In the genomic region with DNA sequence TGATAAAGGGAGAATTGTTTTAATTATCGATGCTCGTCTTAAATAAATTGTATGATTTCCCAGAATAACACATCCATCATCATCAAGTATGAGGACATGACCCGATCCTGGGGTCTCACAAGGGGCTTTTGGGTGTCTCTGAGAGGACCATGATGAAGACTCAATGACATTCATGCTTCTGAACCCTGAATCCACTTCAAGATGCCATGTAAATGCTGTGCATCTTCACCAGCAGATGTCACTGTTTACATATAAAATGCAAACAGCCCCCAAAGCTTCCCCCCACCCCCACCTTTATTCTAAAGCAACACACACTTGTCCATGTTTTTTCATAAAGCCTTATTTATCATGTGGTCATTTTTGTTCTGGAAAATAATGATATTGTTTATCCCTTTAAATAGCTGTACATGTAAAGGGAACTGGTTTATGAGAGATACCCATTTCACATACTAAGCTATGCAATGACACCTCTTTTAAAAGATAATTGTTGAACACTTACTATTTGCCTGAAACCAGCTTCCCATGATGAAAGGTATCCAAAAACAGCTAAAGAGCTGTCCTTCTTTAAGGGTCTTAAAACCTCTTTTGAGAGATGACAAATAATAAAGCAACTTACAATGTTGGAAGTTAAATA, we compare ENCODE assay signal across 10 cellular contexts.
DNase-seq lines count a peak whose midpoint lies in the region; ATAC-seq, FAIRE-seq and TF ChIP-seq lines count a peak whose summit lies in the region.
"Had no signal": no experiment of that assay in that cellular context is flagged by ENCODE, and none has a peak within 500 bp of the region (broad histone marks: within the 10 kb centered on the region; RNA-seq: fewer than 3 reads in every experiment).

No MANE protein-coding gene starts in this region.

- H3K27ac ChIP-seq in keratinocyte (ENCODE audit: control insufficient read depth, insufficient read depth, low read length), result no peak overlapping the region
- H3K27ac ChIP-seq: SJSA1 had no signal

- peaks cover 5% of the 10 kb centered on the region for H3K27me3 Mint-ChIP-seq in Caco-2 (ENCODE audit: insufficient read depth, unreplicated experiment)

- BruUV-seq in Caco-2 (replicated peaks; lab: Mats Ljungman, UMichigan), result no TSS peak

- intact Hi-C loops in Caco-2 (cut with micrococcal nuclease; ENCODE audit: unreplicated experiment), result loop anchor here (1.0 to 10.0 kb wide), 4 partner anchors 184 to 426 kb away; no protein-coding TSS in a partner anchor

- no peak overlapping the region for H3K27ac Mint-ChIP-seq in Caco-2 (ENCODE audit: unreplicated experiment)

- TF ChIP-seq CTCF in Caco-2 (IDR thresholded peaks at IDR 0.05; ENCODE audit: insufficient read depth in 1 of 2, low read depth in 1 of 2, low read length in 1 of 2, severe bottlenecking in 1 of 2, unreplicated experiment in 1 of 2) (peak; percentile 67 to 68), HFF-Myc (IDR thresholded peaks at IDR 0.05; ENCODE audit: low read depth, low read length, missing control alignments) (peak; percentile 64), keratinocyte (optimal IDR thresholded peaks at IDR 0.05 in 1 of 3, IDR thresholded peaks at IDR 0.05 in 1 of 3, conservative IDR thresholded peaks at IDR 0.05 in 1 of 3; ENCODE audit: extremely low read depth in 1 of 3, insufficient read depth in 2 of 3, low read length in 3 of 3) (peak; percentile 29 to 55 (median 48))

- no peak for FAIRE-seq in keratinocyte (lab: Jason Lieb, UNC)

- no peaks in the 10 kb centered on the region for H3K27me3 ChIP-seq in Caco-2 (replicated peaks; ENCODE audit: control insufficient read depth, insufficient read depth, low read length)
- no peaks in the 10 kb centered on the region for H3K27me3 ChIP-seq in keratinocyte (ENCODE audit: control insufficient read depth, extremely low read depth, insufficient read depth, low read length)
- H3K27me3 ChIP-seq: SJSA1 had no signal

- POLR2A ChIA-PET in Caco-2 (lab: Charles Lee), result no interaction called here

- no peak for ATAC-seq in GM18519 (IDR thresholded peaks at IDR 0.05; ENCODE audit: low FRiP score, unreplicated experiment)
- no peak for ATAC-seq in GM21737 (IDR thresholded peaks at IDR 0.05; ENCODE audit: unreplicated experiment)

- H2AFZ ChIP-seq in keratinocyte (ENCODE audit: control insufficient read depth, low read length), result no peak overlapping the region

- H3K4me1 Mint-ChIP-seq in Caco-2 (ENCODE audit: low read depth, unreplicated experiment), result no peaks in the 10 kb centered on the region

- H3K4me1 ChIP-seq in Caco-2 (no peaks in the 10 kb centered on the region), keratinocyte (ENCODE audit: control insufficient read depth, extremely low read depth, insufficient read depth, low read length) (no peaks in the 10 kb centered on the region)

- H3K36me3 ChIP-seq in Caco-2 (ENCODE audit: control insufficient read depth, insufficient read depth, low read length) (no peaks in the 10 kb centered on the region), keratinocyte (ENCODE audit: control insufficient read depth in 2 of 2, extremely low read depth in 1 of 2, insufficient read depth in 2 of 2, low read length in 2 of 2) (no peaks in the 10 kb centered on the region)
- H3K36me3 ChIP-seq: SJSA1 had no signal

- no peaks in the 10 kb centered on the region for H3K36me3 Mint-ChIP-seq in Caco-2 (ENCODE audit: insufficient read depth, unreplicated experiment)

- no peak overlapping the region for H3K9ac ChIP-seq in keratinocyte (ENCODE audit: control insufficient read depth, extremely low read depth, insufficient read depth, low read length)

- H3K9me3 ChIP-seq in Caco-2, result no peaks in the 10 kb centered on the region
- H3K9me3 ChIP-seq in keratinocyte (ENCODE audit: control insufficient read depth, low read depth, low read length), result no peaks in the 10 kb centered on the region
- H3K9me3 ChIP-seq: SJSA1 had no signal

- no peak overlapping the region for H3K4me2 ChIP-seq in keratinocyte (ENCODE audit: control insufficient read depth, extremely low read depth, insufficient read depth, low read depth, low read length)

- peaks cover 4% of the 10 kb centered on the region for H3K9me3 Mint-ChIP-seq in Caco-2 (ENCODE audit: unreplicated experiment)

- DNase-seq in Caco-2, result peak in 1 of 2 experiments; percentile 25
- no peak for DNase-seq in HFF-Myc (ENCODE audit: extremely low read depth, low read depth)
- peak; percentile 4 for DNase-seq in amniotic epithelial cell (ENCODE audit: low read depth)
- DNase-seq in keratinocyte (ENCODE audit: low read depth, low spot score), result no peak
- DNase-seq in OCI-M2 (lab: John Stamatoyannopoulos, UW; ENCODE audit: unreplicated experiment), result no peak
- DNase-seq in activated naive CD4-positive, alpha-beta T cell (lab: John Stamatoyannopoulos, UW), result no peak
- DNase-seq: left cardiac atrium had no signal

- H4K20me1 ChIP-seq in keratinocyte (ENCODE audit: control insufficient read depth, extremely low read depth, insufficient read depth, low read length), result no peaks in the 10 kb centered on the region

- H3K4me3 ChIP-seq in Caco-2 (ENCODE audit: low read depth, low read length), result no peak overlapping the region
- H3K4me3 ChIP-seq in HFF-Myc (replicated peaks; ENCODE audit: low read depth, low read length), result no peak overlapping the region
- no peak overlapping the region for H3K4me3 ChIP-seq in keratinocyte (ENCODE audit: control insufficient read depth in 2 of 3, extremely low read depth in 1 of 3, insufficient read depth in 2 of 3, low read depth in 1 of 3, low read length in 3 of 3)
- H3K4me3 ChIP-seq: SJSA1 had no signal

- no peaks in the 10 kb centered on the region for H3K9me1 ChIP-seq in keratinocyte (ENCODE audit: control insufficient read depth, extremely low read depth, insufficient read depth, low read length)

- CTCF ChIA-PET in Caco-2 (lab: Charles Lee), result interaction anchor here (0.6 to 2.2 kb wide), 11 partner anchors 10 to 447 kb away, joined by 3 to 39 read pairs (median 7); no protein-coding TSS in a partner anchor

- H3K79me2 ChIP-seq in keratinocyte (ENCODE audit: control insufficient read depth, insufficient read depth, low read length), result no peaks in the 10 kb centered on the region

- H3K4me3 Mint-ChIP-seq in Caco-2 (ENCODE audit: unreplicated experiment), result no peak overlapping the region

- dilution Hi-C loops in keratinocyte (cut with MboI; ENCODE audit: extremely low pct_ligation_motif_present, low sequenced_read_pairs), result no loop called here
